ENCODE assay signal across 12 cellular contexts in the genomic region with DNA sequence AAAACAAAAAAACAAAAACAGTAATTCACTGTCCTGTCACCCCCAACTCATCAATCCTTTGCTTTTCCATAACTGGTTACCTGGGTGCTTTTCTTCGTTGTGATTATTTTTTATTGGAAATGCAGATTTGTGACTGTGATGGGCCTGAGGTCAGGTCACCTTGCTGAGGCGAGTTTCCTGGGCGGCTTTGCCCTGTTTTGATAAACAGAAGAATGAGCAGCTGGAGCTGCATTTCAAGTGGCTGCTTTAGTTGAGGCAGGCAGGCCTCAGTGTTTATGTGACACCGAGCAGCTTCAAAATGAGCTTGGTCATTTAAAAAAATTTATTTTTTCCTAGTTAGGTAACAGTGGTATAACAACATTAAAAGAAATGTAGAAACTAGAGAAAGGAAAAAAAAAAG. TPM values are rescaled to one million over a fixed set of nuclear protein-coding genes. Genes with fewer than 3 reads are reported as not detected.
DNase-seq lines count a peak whose midpoint lies in the region; ATAC-seq, FAIRE-seq and TF ChIP-seq lines count a peak whose summit lies in the region.
"Had no signal": no experiment of that assay in that cellular context is flagged by ENCODE, and none has a peak within 500 bp of the region (broad histone marks: within the 10 kb centered on the region; RNA-seq: fewer than 3 reads in every experiment).

No MANE protein-coding gene starts in this region.

- no peak for ATAC-seq in activated CD4-positive, alpha-beta T cell treated with anti-CD3 and anti-CD28 coated beads for 36 hours
- ATAC-seq: right cardiac atrium had no signal

- DNase-seq in activated CD4-positive, alpha-beta T cell treated with anti-CD3 and anti-CD28 coated beads for 36 hours, result no peak
- no peak for DNase-seq in activated CD4-positive, alpha-beta T cell treated with anti-CD3 and anti-CD28 coated beads for 1 hour
- DNase-seq in NCI-H1092 treated with DMSO at 0.1 percent for 48 hours (lab: John Stamatoyannopoulos, UW), result peak; percentile 68
- no peak for DNase-seq in small intestine
- DNase-seq in erythroblast (lab: John Stamatoyannopoulos, UW), result no peak
- no peak for DNase-seq in progenitor cell of endocrine pancreas (ENCODE audit: low spot score, unreplicated experiment)
- no peak for DNase-seq in kidney tubule cell (ENCODE audit: low spot score)
- DNase-seq: NCI-H1048, right cardiac atrium, trophoblast cell had no signal

- POLR2A ChIA-PET in activated CD4-positive, alpha-beta T cell treated with anti-CD3 and anti-CD28 coated beads for 36 hours (lab: Charles Lee), result no interaction called here

- H3K36me3 ChIP-seq in small intestine (ENCODE audit: control insufficient read depth in 2 of 2, insufficient read depth in 2 of 2, low read length in 2 of 2), result no peaks in the 10 kb centered on the region
- H3K36me3 ChIP-seq: esophagus muscularis mucosa had no signal

- H3K4me1 ChIP-seq in small intestine (ENCODE audit: control insufficient read depth in 2 of 2, insufficient read depth in 1 of 2, low read depth in 1 of 2, low read length in 1 of 2), result peaks cover 8 to 15% of the 10 kb centered on the region in 2 donors

- no peak overlapping the region for H3K4me3 ChIP-seq in small intestine (ENCODE audit: low read depth in 1 of 2, low read length in 2 of 2)
- H3K4me3 ChIP-seq: esophagus muscularis mucosa had no signal

- intact Hi-C loops in activated CD4-positive, alpha-beta T cell treated with anti-CD3 and anti-CD28 coated beads for 36 hours (cut with DNase I, micrococcal nuclease), result loop anchor here in 1 of 2 experiments (5.0 to 10.0 kb wide), 4 partner anchors 235 to 1878 kb away; a partner anchor contains a TSS

- CTCF ChIA-PET in activated CD4-positive, alpha-beta T cell treated with anti-CD3 and anti-CD28 coated beads for 36 hours (lab: Charles Lee), result interaction anchor here (0.6 to 1.7 kb wide), 4 partner anchors 20 to 70 kb away, joined by 3 to 10 read pairs (median 6); no protein-coding TSS in a partner anchor

- peak overlapping the region; percentile 59 for H3K4me3 Mint-ChIP-seq in activated CD4-positive, alpha-beta T cell treated with anti-CD3 and anti-CD28 coated beads for 36 hours
- peak overlapping the region; percentile 78 for H3K4me3 Mint-ChIP-seq in activated naive CD8-positive, alpha-beta T cell
- H3K4me3 Mint-ChIP-seq in progenitor cell of endocrine pancreas (ENCODE audit: low read depth), result no peak overlapping the region

- H3K27ac Mint-ChIP-seq in activated CD4-positive, alpha-beta T cell treated with anti-CD3 and anti-CD28 coated beads for 36 hours, result peak overlapping the region; percentile 98
- peak overlapping the region; percentile 99 for H3K27ac Mint-ChIP-seq in activated naive CD8-positive, alpha-beta T cell
- H3K27ac Mint-ChIP-seq in progenitor cell of endocrine pancreas, result no peak overlapping the region

- WGBS in small intestine, 3 donors, result 67 to 78% (median 71%) methylated on average over 4 of the region's 4 CpGs

- no peaks in the 10 kb centered on the region for H3K27me3 ChIP-seq in small intestine (ENCODE audit: control insufficient read depth in 2 of 2, insufficient read depth in 2 of 2, low read length in 2 of 2)
- H3K27me3 ChIP-seq: esophagus muscularis mucosa had no signal

- no peak for FAIRE-seq in small intestine (lab: Jason Lieb, UNC)

- no peak for TF ChIP-seq CTCF in progenitor cell of endocrine pancreas (IDR thresholded peaks at IDR 0.05; ENCODE audit: unreplicated experiment)

- no peaks in the 10 kb centered on the region for H3K27me3 Mint-ChIP-seq in activated CD4-positive, alpha-beta T cell treated with anti-CD3 and anti-CD28 coated beads for 36 hours
- no peaks in the 10 kb centered on the region for H3K27me3 Mint-ChIP-seq in activated naive CD8-positive, alpha-beta T cell
- H3K27me3 Mint-ChIP-seq in progenitor cell of endocrine pancreas, result no peaks in the 10 kb centered on the region

- H3K9me3 ChIP-seq in small intestine (ENCODE audit: control insufficient read depth, low read depth), result no peaks in the 10 kb centered on the region
- H3K9me3 ChIP-seq: esophagus muscularis mucosa had no signal

- TF ChIP-seq POLR2A in erythroblast (IDR thresholded peaks at IDR 0.05; ENCODE audit: low read length), result no peak

- H3K36me3 Mint-ChIP-seq in activated CD4-positive, alpha-beta T cell treated with anti-CD3 and anti-CD28 coated beads for 36 hours (ENCODE audit: low read depth), result peaks cover 2% of the 10 kb centered on the region
- peaks cover 3% of the 10 kb centered on the region for H3K36me3 Mint-ChIP-seq in activated naive CD8-positive, alpha-beta T cell
- no peaks in the 10 kb centered on the region for H3K36me3 Mint-ChIP-seq in progenitor cell of endocrine pancreas (ENCODE audit: insufficient read depth)

- peak overlapping the region; percentile 46 to 72 for H3K27ac ChIP-seq in small intestine (ENCODE audit: low read depth in 1 of 2, low read length in 1 of 2)
- H3K27ac ChIP-seq: esophagus muscularis mucosa had no signal

- peaks cover 92% of the 10 kb centered on the region for H3K4me1 Mint-ChIP-seq in activated CD4-positive, alpha-beta T cell treated with anti-CD3 and anti-CD28 coated beads for 36 hours
- H3K4me1 Mint-ChIP-seq in activated naive CD8-positive, alpha-beta T cell (ENCODE audit: low read depth), result peaks cover 85% of the 10 kb centered on the region
- peaks cover 14% of the 10 kb centered on the region for H3K4me1 Mint-ChIP-seq in progenitor cell of endocrine pancreas (ENCODE audit: low read depth)

- no peaks in the 10 kb centered on the region for H3K9me3 Mint-ChIP-seq in activated CD4-positive, alpha-beta T cell treated with anti-CD3 and anti-CD28 coated beads for 36 hours (ENCODE audit: low read depth)
- H3K9me3 Mint-ChIP-seq in activated naive CD8-positive, alpha-beta T cell (ENCODE audit: low read depth), result no peaks in the 10 kb centered on the region
- H3K9me3 Mint-ChIP-seq in progenitor cell of endocrine pancreas (ENCODE audit: low read depth), result no peaks in the 10 kb centered on the region

RNA-seq across cellular contexts. Expression of a gene that starts 22.2 kb away (rescaled TPM):
- 10 to 100 TPM; 20.8 to 21.3 TPM for total RNA-seq in activated CD4-positive, alpha-beta T cell treated with anti-CD3 and anti-CD28 coated beads for 36 hours
- polyA plus RNA-seq in small intestine, result 1 to 10 TPM; 4.9 to 7.6 (median 6.9) TPM
- 18.9 and 19.1 TPM in 2 replicates for total RNA-seq in progenitor cell of endocrine pancreas
